ENCODE assay signal across 8 cellular contexts in genomic region chr19:49363265-49364082, GRCh38. TPM values are rescaled to one million over a fixed set of nuclear protein-coding genes. Genes with fewer than 3 reads are reported as not detected.
DNase-seq lines count a peak whose midpoint lies in the region; ATAC-seq and TF ChIP-seq lines count a peak whose summit lies in the region.

Gene DKKL1 (plus strand): TSS chr19:49363877. CDS start chr19:49363999, 122 bp downstream.

- no peaks in the 10 kb centered on the region for H3K9me3 Mint-ChIP-seq in activated CD4-positive, alpha-beta T cell treated with anti-CD3 and anti-CD28 coated beads for 36 hours (ENCODE audit: low read depth)

- H3K4me3 Mint-ChIP-seq in activated CD4-positive, alpha-beta T cell treated with anti-CD3 and anti-CD28 coated beads for 36 hours, result no peak within 1 kb of the TSS

- H3K27ac Mint-ChIP-seq in activated CD4-positive, alpha-beta T cell treated with anti-CD3 and anti-CD28 coated beads for 36 hours, result no peak within 1 kb of the TSS

- H3K27me3 Mint-ChIP-seq in activated CD4-positive, alpha-beta T cell treated with anti-CD3 and anti-CD28 coated beads for 36 hours, result peaks cover 23% of the 10 kb centered on the region

- peak; percentile 98 for DNase-seq in AG10803 (ENCODE audit: low read depth)
- DNase-seq in NCI-H2029 treated with DMSO at 0.1 percent for 48 hours (lab: John Stamatoyannopoulos, UW), result peak; percentile 22
- peak; percentile 92 for DNase-seq in activated CD4-positive, alpha-beta T cell treated with anti-CD3 and anti-CD28 coated beads for 36 hours
- peak; percentile 99 for DNase-seq in dedifferentiated amniotic fluid mesenchymal stem cell (ENCODE audit: extremely low spot score)
- DNase-seq in left kidney (ENCODE audit: low read depth, low spot score), result peak; percentile 99
- DNase-seq in stimulated activated CD4-positive, alpha-beta T cell treated with anti-CD3 and anti-CD28 coated beads, Interleukin-1b, Interleukin-23, amount 100 ng/mL, for 24 hours (ENCODE audit: low read depth in 4 of 4, low spot score in 1 of 4), result peak; percentile 23 to 76 (median 40)

- intact Hi-C loops in activated CD4-positive, alpha-beta T cell treated with anti-CD3 and anti-CD28 coated beads for 36 hours (cut with DNase I, micrococcal nuclease), result loop anchor here (1.0 to 2.0 kb wide), 8 partner anchors 19 to 235 kb away; partner anchors contain the start of genes CD37 (in 2 of the 2), FLT3LG (in 1 of the 2) and KASH5 (in 1 of the 2)

- no peaks in the 10 kb centered on the region for H3K36me3 Mint-ChIP-seq in activated CD4-positive, alpha-beta T cell treated with anti-CD3 and anti-CD28 coated beads for 36 hours (ENCODE audit: low read depth)

- peak within 1 kb of the TSS; percentile 84 for H3K4me3 ChIP-seq in AG10803 (ENCODE audit: low read length)

- POLR2A ChIA-PET in activated CD4-positive, alpha-beta T cell treated with anti-CD3 and anti-CD28 coated beads for 36 hours (lab: Charles Lee), result interaction anchor here (0.6 kb wide), 1 partner anchor 51 kb away, joined by 4 read pairs; no protein-coding TSS in a partner anchor

- CTCF ChIA-PET in activated CD4-positive, alpha-beta T cell treated with anti-CD3 and anti-CD28 coated beads for 36 hours (lab: Charles Lee), result interaction anchor here (1.0 kb wide), 1 partner anchor 29 kb away, joined by 3 read pairs; the partner anchor contains the start of gene CD37

- H3K4me1 Mint-ChIP-seq in activated CD4-positive, alpha-beta T cell treated with anti-CD3 and anti-CD28 coated beads for 36 hours, result peaks cover 11% of the 10 kb centered on the region

- TF ChIP-seq CTCF in AG10803 (conservative IDR thresholded peaks at IDR 0.05; ENCODE audit: low read length), result peak; percentile 38

- ATAC-seq in GM21619 (IDR thresholded peaks at IDR 0.05; ENCODE audit: unreplicated experiment) (peak; percentile 58), HG03571 (IDR thresholded peaks at IDR 0.05; ENCODE audit: unreplicated experiment) (no peak)
- peak; percentile 88 for ATAC-seq in activated CD4-positive, alpha-beta T cell treated with anti-CD3 and anti-CD28 coated beads for 36 hours

RNA-seq across cellular contexts. Expression of gene DKKL1, which starts in this region (rescaled TPM):
- not detected for total RNA-seq in activated CD4-positive, alpha-beta T cell treated with anti-CD3 and anti-CD28 coated beads for 36 hours

Comparison
In these comparisons a context has a peak if more than half of its experiments do, and no peak if none do; other contexts are left out.
1. Peak in DNase-seq and ATAC-seq in activated CD4-positive, alpha-beta T cell treated with anti-CD3 and anti-CD28 coated beads for 36 hours; RNA of the gene not detected or under 1 TPM.
2. DNase-seq: peak in every context shown above with its lines; median percentile 99 in dedifferentiated amniotic fluid mesenchymal stem cell; 99 in left kidney; 98 in AG10803; 92 in activated CD4-positive, alpha-beta T cell treated with anti-CD3 and anti-CD28 coated beads for 36 hours; 40 in stimulated activated CD4-positive, alpha-beta T cell treated with anti-CD3 and anti-CD28 coated beads, Interleukin-1b, Interleukin-23, amount 100 ng/mL, for 24 hours; 22 in NCI-H2029 treated with DMSO at 0.1 percent for 48 hours.